ENCODE assay signal across 8 cellular contexts in the genomic region with DNA sequence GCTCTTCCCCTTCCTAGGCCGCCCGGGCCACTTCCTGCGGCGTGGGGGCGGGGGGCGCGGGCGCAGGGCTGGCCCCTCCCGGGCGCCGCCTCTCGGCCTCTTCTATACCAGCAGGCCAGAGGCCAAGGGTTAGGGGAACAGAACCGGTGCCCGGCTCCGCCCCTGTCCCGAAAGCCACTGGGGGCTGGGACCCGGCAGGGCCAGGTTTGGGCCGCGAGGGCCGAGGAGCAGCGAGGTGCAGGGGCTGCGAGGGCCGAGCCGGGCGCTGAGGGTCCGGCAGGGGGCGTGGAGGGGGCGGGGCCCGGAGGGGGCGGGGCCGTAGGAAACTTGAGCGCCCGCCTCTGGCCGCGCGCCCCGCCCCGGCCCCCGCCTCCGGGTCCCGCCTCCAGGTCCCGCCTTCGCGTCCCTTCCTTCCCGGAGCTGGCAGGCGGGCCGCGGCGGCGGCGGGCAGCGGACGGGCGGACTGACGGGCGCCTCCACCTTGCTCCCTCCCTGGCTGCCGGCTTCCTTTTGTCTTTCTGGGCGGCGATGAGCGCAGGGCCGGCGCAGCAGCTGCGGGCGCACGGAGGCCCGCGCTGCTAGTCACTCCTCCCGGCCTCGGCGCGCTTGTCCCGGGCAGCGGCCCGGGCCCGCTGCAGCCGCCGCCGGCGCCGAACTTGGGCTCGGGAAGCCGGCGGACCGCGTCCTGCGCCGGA. TPM values are rescaled to one million over a fixed set of nuclear protein-coding genes. Genes with fewer than 3 reads are reported as not detected.
A peak's percentile ranks its signal among the peaks of the same experiment; 100 is the strongest.
DNase-seq lines count a peak whose midpoint lies in the region; ATAC-seq lines count a peak whose summit lies in the region.

A gene (plus strand): TSS at position 426 of the 695 bp plus-strand sequence. CDS start 116,854 bp downstream, outside the sequence.

- peaks cover 66% of the 10 kb centered on the region for H3K4me1 ChIP-seq in CD4-positive, alpha-beta memory T cell (ENCODE audit: insufficient read depth, low read length)
- peaks cover 28% of the 10 kb centered on the region for H3K4me1 ChIP-seq in mesodermal cell (ENCODE audit: control insufficient read depth, insufficient read depth, low read length, poor library complexity, severe bottlenecking)

- peak; percentile 79 to 88 (median 85) for DNase-seq in CD4-positive, alpha-beta memory T cell
- peak; percentile 94 for DNase-seq in NOMO-1 treated with DMSO at 0.1 percent for 48 hours (lab: John Stamatoyannopoulos, UW; ENCODE audit: unreplicated experiment)
- DNase-seq in activated CD8-positive, alpha-beta memory T cell treated with anti-CD3 and anti-CD28 coated beads, Interleukin-2, amount 10 ng/mL, durations not matched to agents 7 days and 5 days, result peak; percentile 90
- DNase-seq in stimulated activated CD8-positive, alpha-beta memory T cell treated with anti-CD3 and anti-CD28 coated beads, Interleukin-15, amount 100 ng/mL, for 48 hours (ENCODE audit: low read depth in 2 of 2), result peak; percentile 76 to 80

- H3K36me3 Mint-ChIP-seq in CD4-positive, alpha-beta memory T cell, result peaks cover 0 to 4% of the 10 kb centered on the region in 2 donors
- H3K36me3 Mint-ChIP-seq in activated CD8-positive, alpha-beta memory T cell treated with anti-CD3 and anti-CD28 coated beads, Interleukin-2, amount 10 ng/mL, durations not matched to agents 7 days and 5 days, result peaks cover 2% of the 10 kb centered on the region

- H3K9me3 Mint-ChIP-seq in CD4-positive, alpha-beta memory T cell, result no peaks in the 10 kb centered on the region
- H3K9me3 Mint-ChIP-seq in activated CD8-positive, alpha-beta memory T cell treated with anti-CD3 and anti-CD28 coated beads, Interleukin-2, amount 10 ng/mL, durations not matched to agents 7 days and 5 days (ENCODE audit: low read depth), result no peaks in the 10 kb centered on the region

- no peaks in the 10 kb centered on the region for H3K36me3 ChIP-seq in CD4-positive, alpha-beta memory T cell (ENCODE audit: insufficient read depth, low read length)
- no peaks in the 10 kb centered on the region for H3K36me3 ChIP-seq in mesodermal cell (ENCODE audit: control insufficient read depth, insufficient read depth, low read length)

- no peaks in the 10 kb centered on the region for H3K27me3 Mint-ChIP-seq in CD4-positive, alpha-beta memory T cell
- no peaks in the 10 kb centered on the region for H3K27me3 Mint-ChIP-seq in activated CD8-positive, alpha-beta memory T cell treated with anti-CD3 and anti-CD28 coated beads, Interleukin-2, amount 10 ng/mL, durations not matched to agents 7 days and 5 days

- H3K4me1 Mint-ChIP-seq in CD4-positive, alpha-beta memory T cell, result peaks cover 56 to 86% (median 72%) of the 10 kb centered on the region in 4 donors
- peaks cover 62% of the 10 kb centered on the region for H3K4me1 Mint-ChIP-seq in activated CD8-positive, alpha-beta memory T cell treated with anti-CD3 and anti-CD28 coated beads, Interleukin-2, amount 10 ng/mL, durations not matched to agents 7 days and 5 days

- ATAC-seq in GM19351 (IDR thresholded peaks at IDR 0.05; ENCODE audit: unreplicated experiment) (peak; percentile 80), HG03520 (IDR thresholded peaks at IDR 0.05; ENCODE audit: unreplicated experiment) (peak; percentile 74)
- peak; percentile 77 for ATAC-seq in activated CD8-positive, alpha-beta memory T cell treated with anti-CD3 and anti-CD28 coated beads, Interleukin-2, amount 10 ng/mL, durations not matched to agents 7 days and 5 days

- H3K4me3 Mint-ChIP-seq in CD4-positive, alpha-beta memory T cell, result peak within 1 kb of the TSS; percentile 97 to 100 (median 98)
- H3K4me3 Mint-ChIP-seq in activated CD8-positive, alpha-beta memory T cell treated with anti-CD3 and anti-CD28 coated beads, Interleukin-2, amount 10 ng/mL, durations not matched to agents 7 days and 5 days, result peak within 1 kb of the TSS; percentile 97

- peak within 1 kb of the TSS; percentile 65 for H3K27ac ChIP-seq in CD4-positive, alpha-beta memory T cell (ENCODE audit: low read depth, low read length)
- H3K27ac ChIP-seq in mesodermal cell (ENCODE audit: low read depth, low read length, severe bottlenecking), result peak within 1 kb of the TSS; percentile 50

- CTCF ChIA-PET in CD4-positive, alpha-beta memory T cell (lab: Charles Lee; ENCODE audit: partially characterized antibody), result interaction anchor here (1.2 to 11.6 kb wide), 9 partner anchors 8 to 178 kb away, joined by 3 to 208 read pairs (median 7); no protein-coding TSS in a partner anchor
- CTCF ChIA-PET in activated CD8-positive, alpha-beta memory T cell treated with anti-CD3 and anti-CD28 coated beads, Interleukin-2, amount 10 ng/mL, durations not matched to agents 7 days and 5 days (lab: Charles Lee), result interaction anchor here (0.8 to 7.2 kb wide), 18 partner anchors 15 to 273 kb away, joined by 3 to 111 read pairs (median 4); a partner anchor contains a TSS

- intact Hi-C loops in CD4-positive, alpha-beta memory T cell (cut with micrococcal nuclease), result loop anchor here (1.0 to 10.0 kb wide), 7 partner anchors 28 to 512 kb away; a partner anchor contains a TSS

- peak within 1 kb of the TSS; percentile 75 to 77 for H3K4me3 ChIP-seq in CD4-positive, alpha-beta memory T cell (ENCODE audit: low read length in 2 of 2)
- peak within 1 kb of the TSS; percentile 77 for H3K4me3 ChIP-seq in mesodermal cell (ENCODE audit: extremely low read depth, insufficient read depth, low read length, poor library complexity, severe bottlenecking)

- peak within 1 kb of the TSS; percentile 87 to 96 (median 94) for H3K27ac Mint-ChIP-seq in CD4-positive, alpha-beta memory T cell
- H3K27ac Mint-ChIP-seq in activated CD8-positive, alpha-beta memory T cell treated with anti-CD3 and anti-CD28 coated beads, Interleukin-2, amount 10 ng/mL, durations not matched to agents 7 days and 5 days, result peak within 1 kb of the TSS; percentile 76

- H3K9me3 ChIP-seq in CD4-positive, alpha-beta memory T cell (ENCODE audit: control insufficient read depth in 1 of 2, low read length in 2 of 2), result no peaks in the 10 kb centered on the region
- peaks cover 13% of the 10 kb centered on the region for H3K9me3 ChIP-seq in mesodermal cell (ENCODE audit: control insufficient read depth, low read length)

- 1% methylated on average over 28 to 74 of the region's 87 CpGs for WGBS in mesodermal cell (ENCODE audit: insufficient coverage in 2 of 2), 2 experiments

- H3K27me3 ChIP-seq in CD4-positive, alpha-beta memory T cell (ENCODE audit: insufficient read depth, low read length), result no peaks in the 10 kb centered on the region

- POLR2A ChIA-PET in CD4-positive, alpha-beta memory T cell (lab: Charles Lee; ENCODE audit: partially characterized antibody), result interaction anchor here (0.7 to 13.6 kb wide), 19 partner anchors 11 to 260 kb away, joined by 3 to 362 read pairs (median 4); a partner anchor contains a TSS

- in situ Hi-C loops in endometrial microvascular endothelial cells (cut with HindIII; ENCODE audit: inconsistent ontology term, low pct_unique_long_range_greater_than_20kb, low sequenced_read_pairs), result no loop called here

RNA-seq across cellular contexts. Expression of the gene that starts here (rescaled TPM):
- total RNA-seq in CD4-positive, alpha-beta memory T cell, result 10 to 100 TPM; 77.1 to 80.7 TPM
- 100 to 1,000 TPM; 100 to 114 TPM for polyA plus RNA-seq in CD4-positive, alpha-beta memory T cell
- total RNA-seq in activated CD8-positive, alpha-beta memory T cell treated with anti-CD3 and anti-CD28 coated beads, Interleukin-2, amount 10 ng/mL, durations not matched to agents 7 days and 5 days, result 10 to 100 TPM; 29.0 to 47.0 TPM
- 183 TPM for total RNA-seq in endometrial microvascular endothelial cells (ENCODE audit: inconsistent ontology term)
- polyA plus RNA-seq in mesodermal cell (2013, experiment 1 of 2), result 43.1 TPM
- 37.4 TPM for polyA plus RNA-seq in mesodermal cell (2013, experiment 2 of 2)

Comparison
In these comparisons a context has a peak if more than half of its experiments do, and no peak if none do; other contexts are left out.
1. Peak in every context shown above with its lines: DNase-seq, ATAC-seq, H3K4me3 ChIP-seq and H3K27ac ChIP-seq.